8 cellular contexts compared by ENCODE assay signal in genomic region chr1:212700892-212701819, GRCh38. TPM values are rescaled to one million over a fixed set of nuclear protein-coding genes. Genes with fewer than 3 reads are reported as not detected.
A peak's percentile ranks its signal among the peaks of the same experiment; 100 is the strongest.
DNase-seq lines count a peak whose midpoint lies in the region; ATAC-seq, FAIRE-seq and TF ChIP-seq lines count a peak whose summit lies in the region.

No MANE protein-coding gene starts in this region.

- H3K4me1 ChIP-seq in HAP-1: peaks cover 9% of the 10 kb centered on the region
- peaks cover 7% of the 10 kb centered on the region for H3K4me1 ChIP-seq in keratinocyte (ENCODE audit: control insufficient read depth, extremely low read depth, insufficient read depth, low read length)
- peaks cover 24 to 50% (median 39%) of the 10 kb centered on the region in 6 donors for H3K4me1 ChIP-seq in spleen

- H3K9me3 ChIP-seq in HAP-1 (no peaks in the 10 kb centered on the region), keratinocyte (ENCODE audit: control insufficient read depth, low read depth, low read length) (no peaks in the 10 kb centered on the region), spleen (no peaks in the 10 kb centered on the region)

- no peak overlapping the region for H3K27ac Mint-ChIP-seq in MCF 10A (ENCODE audit: low read depth, unreplicated experiment)

- POLR2A ChIA-PET in MCF 10A (lab: Yijun Ruan, JAX): interaction anchor here (0.6 to 1.4 kb wide), 9 partner anchors 9 to 294 kb away, joined by 3 to 4 read pairs (median 3); partner anchors contain the start of gene FLVCR1

- no peak overlapping the region for H3K4me2 ChIP-seq in keratinocyte (ENCODE audit: control insufficient read depth, extremely low read depth, insufficient read depth, low read depth, low read length)

- H3K27me3 ChIP-seq in HAP-1 (ENCODE audit: low read depth) (peaks cover 21% of the 10 kb centered on the region), keratinocyte (ENCODE audit: control insufficient read depth, extremely low read depth, insufficient read depth, low read length) (peaks cover 65% of the 10 kb centered on the region), spleen (replicated peaks in 1 of 7) (peaks cover 0 to 20% (median 0%) of the 10 kb centered on the region in 7 donors)

- H2AFZ ChIP-seq in keratinocyte (ENCODE audit: control insufficient read depth, low read length): no peak overlapping the region

- peak overlapping the region; percentile 71 for H3K4me3 Mint-ChIP-seq in MCF 10A (ENCODE audit: unreplicated experiment)

- BruUV-seq in MCF 10A (replicated peaks; lab: Mats Ljungman, UMichigan): no TSS peak

- no peak overlapping the region for H3K9ac ChIP-seq in keratinocyte (ENCODE audit: control insufficient read depth, extremely low read depth, insufficient read depth, low read length)

- H3K4me3 ChIP-seq in HAP-1 (peak overlapping the region; percentile 38), keratinocyte (ENCODE audit: control insufficient read depth in 2 of 3, extremely low read depth in 1 of 3, insufficient read depth in 2 of 3, low read depth in 1 of 3, low read length in 3 of 3) (no peak overlapping the region), spleen (peak overlapping the region; percentile 58 to 86 (median 73))

- H3K36me3 Mint-ChIP-seq in MCF 10A (ENCODE audit: insufficient read depth, unreplicated experiment): no peaks in the 10 kb centered on the region

- 10 to 11% (median 11%) methylated on average over 27 of the region's 27 CpGs for WGBS in spleen, 5 donors

- ATAC-seq in HG03342 (IDR thresholded peaks at IDR 0.05; ENCODE audit: unreplicated experiment): no peak

- CTCF ChIA-PET in MCF 10A (lab: Yijun Ruan, JAX): interaction anchor here (0.7 to 2.1 kb wide), 19 partner anchors 11 to 1100 kb away, joined by 3 to 11 read pairs (median 3); no protein-coding TSS in a partner anchor

- H3K9me3 Mint-ChIP-seq in MCF 10A (ENCODE audit: unreplicated experiment): no peaks in the 10 kb centered on the region

- TF ChIP-seq CTCF in MCF 10A (IDR thresholded peaks at IDR 0.05; ENCODE audit: unreplicated experiment): no peak
- TF ChIP-seq CTCF in keratinocyte (optimal IDR thresholded peaks at IDR 0.05 in 1 of 3, IDR thresholded peaks at IDR 0.05 in 1 of 3, conservative IDR thresholded peaks at IDR 0.05 in 1 of 3; ENCODE audit: extremely low read depth in 1 of 3, insufficient read depth in 2 of 3, low read length in 3 of 3): peak in 2 of 3 experiments; percentile 13 to 18
- peak in 2 of 11 experiments; percentile 14 to 20 for TF ChIP-seq CTCF in spleen (IDR thresholded peaks at IDR 0.05 in 8 of 11, conservative IDR thresholded peaks at IDR 0.05 in 3 of 11)

- H3K4me1 Mint-ChIP-seq in MCF 10A (ENCODE audit: insufficient read depth, unreplicated experiment): peaks cover 12% of the 10 kb centered on the region

- no peaks in the 10 kb centered on the region for H3K79me2 ChIP-seq in keratinocyte (ENCODE audit: control insufficient read depth, insufficient read depth, low read length)

- no peak overlapping the region for H3K27ac ChIP-seq in keratinocyte (ENCODE audit: control insufficient read depth, insufficient read depth, low read length)
- peak overlapping the region; percentile 10 to 86 (median 78) for H3K27ac ChIP-seq in spleen

- TF ChIP-seq POLR2A in spleen (IDR thresholded peaks at IDR 0.05): no peak

- peaks cover 42% of the 10 kb centered on the region for H3K27me3 Mint-ChIP-seq in MCF 10A (ENCODE audit: insufficient read depth, unreplicated experiment)

- in situ Hi-C loops in HAP-1 (cut with MboI; ENCODE audit: low sequenced_read_pairs): no loop called here

- no peaks in the 10 kb centered on the region for H4K20me1 ChIP-seq in keratinocyte (ENCODE audit: control insufficient read depth, extremely low read depth, insufficient read depth, low read length)

- H3K36me3 ChIP-seq in HAP-1 (replicated peaks): no peaks in the 10 kb centered on the region
- no peaks in the 10 kb centered on the region for H3K36me3 ChIP-seq in keratinocyte (ENCODE audit: control insufficient read depth in 2 of 2, extremely low read depth in 1 of 2, insufficient read depth in 2 of 2, low read length in 2 of 2)
- H3K36me3 ChIP-seq in spleen: no peaks in the 10 kb centered on the region

- dilution Hi-C loops in keratinocyte (cut with MboI; ENCODE audit: extremely low pct_ligation_motif_present, low sequenced_read_pairs): no loop called here

- no peaks in the 10 kb centered on the region for H3K9me1 ChIP-seq in keratinocyte (ENCODE audit: control insufficient read depth, extremely low read depth, insufficient read depth, low read length)

- intact Hi-C loops in MCF 10A (cut with micrococcal nuclease): no loop called here
- intact Hi-C loops in spleen (cut with DNase I; ENCODE audit: low total_unique reads): no loop called here

- DNase-seq in DMS153 treated with DMSO at 0.1 percent for 48 hours (lab: John Stamatoyannopoulos, UW; ENCODE audit: unreplicated experiment): peak; percentile 13
- peak; percentile 41 to 70 for DNase-seq in HAP-1 (ENCODE audit: low spot score in 2 of 2)
- peak; percentile 35 for DNase-seq in SK-N-DZ (ENCODE audit: low spot score)
- peak; percentile 42 for DNase-seq in MCF 10A (ENCODE audit: unreplicated experiment)
- DNase-seq in keratinocyte (ENCODE audit: low read depth, low spot score): no peak
- DNase-seq in spleen: peak; percentile 81
- DNase-seq in NCI-H446 (lab: John Stamatoyannopoulos, UW): no peak

- FAIRE-seq in keratinocyte (lab: Jason Lieb, UNC): no peak

RNA-seq across cellular contexts. Expression of gene BATF3, which starts 1.5 kb away (rescaled TPM):
- 1.6 and 4.8 TPM in 2 replicates for polyA plus RNA-seq in SK-N-DZ (2014; cell fraction: cytosol; rRNA removed)
- 0.49 and 1.3 TPM in 2 replicates for polyA plus RNA-seq in SK-N-DZ (2014; cell fraction: nucleus; rRNA removed)
- total RNA-seq in MCF 10A (2022) (0.96 and 1.5 TPM in 2 replicates), spleen (10 to 100 TPM; 10.8 to 34.0 (median 14.1) TPM)
- polyA plus RNA-seq in keratinocyte (not detected in 3 replicates), spleen (10 to 100 TPM; 11.3 to 23.3 (median 12.3) TPM)
- polyA plus RNA-seq in keratinocyte (2011; ENCODE audit: low read depth): not detected
- polyA plus RNA-seq in keratinocyte (2011; cell fraction: cytosol; rRNA removed): 0.10 TPM in 1 of 2 replicates, not detected in the other
- not detected in 2 replicates for polyA plus RNA-seq in keratinocyte (2011; cell fraction: nucleus; rRNA removed)
- polyA plus RNA-seq in keratinocyte (2012; ENCODE audit: low replicate concordance): 0.23 TPM in 1 of 2 replicates, not detected in the other
- polyA minus RNA-seq in keratinocyte: 0.73 TPM in 1 of 3 replicates, not detected in the others
- polyA minus RNA-seq in keratinocyte (2011; cell fraction: cytosol; rRNA and poly(A)+ RNA removed): not detected
- polyA minus RNA-seq in keratinocyte (2011; cell fraction: nucleus; rRNA and poly(A)+ RNA removed): not detected in 2 replicates

Comparison
In these comparisons a context has a peak if more than half of its experiments do, and no peak if none do; other contexts are left out.
1. DNase-seq: peak in DMS153 treated with DMSO at 0.1 percent for 48 hours (single experiment), HAP-1 (2 of 2), SK-N-DZ (single experiment), MCF 10A (single experiment) and spleen (single experiment); none in keratinocyte (single experiment) and NCI-H446 (0 of 2).
2. H3K4me3 ChIP-seq: peak in HAP-1 (single experiment) and spleen (8 of 8); none in keratinocyte (0 of 3).